Comparison of ENCODE assay signal across 8 cellular contexts in genomic region chr18:31942999-31943894, GRCh38.
A peak's percentile ranks its signal among the peaks of the same experiment; 100 is the strongest.
DNase-seq lines count a peak whose midpoint lies in the region; ATAC-seq and TF ChIP-seq lines count a peak whose summit lies in the region.

Gene TRAPPC8 (minus strand): TSS chr18:31943128. CDS start chr18:31942764, 364 bp downstream.

- DNase-seq in AG09319 (ENCODE audit: extremely low read depth, low read depth) (peak; percentile 95), NCI-H345 (lab: John Stamatoyannopoulos, UW) (peak; percentile 98), iris pigment epithelial cell (ENCODE audit: low read depth) (peak; percentile 99)
- peak; percentile 78 to 90 (median 80) for DNase-seq in activated CD4-positive, CD25-positive, alpha-beta regulatory T cell (lab: John Stamatoyannopoulos, UW)
- DNase-seq in central memory CD4-positive, alpha-beta T cell: peak; percentile 95
- DNase-seq in stimulated activated CD4-positive, alpha-beta T cell treated with anti-CD3 and anti-CD28 coated beads, Interleukin-12 subunit alpha, Interleukin-12 subunit beta, amount 100 ng/mL, for 4 hours: peak; percentile 84

- in situ Hi-C loops in GM18951 (cut with MboI; ENCODE audit: low sequenced_read_pairs, unreplicated experiment): no loop called here

- peak; percentile 88 for ATAC-seq in HG03196 (IDR thresholded peaks at IDR 0.05; ENCODE audit: unreplicated experiment)

- TF ChIP-seq CTCF in AG09319 (IDR thresholded peaks at IDR 0.05; ENCODE audit: low read depth, low read length): no peak; the same call in 1 of the 2 replicates

- peak; percentile 84 for TF ChIP-seq POLR2A in GM18951 (IDR thresholded peaks at IDR 0.05; ENCODE audit: extremely low read depth, insufficient read depth, insufficient read length)

Comparison
In these comparisons a context has a peak if more than half of its experiments do, and no peak if none do; other contexts are left out.
1. Peak in every context shown above with its lines: DNase-seq and ATAC-seq.